Comparison of ENCODE assay signal across 1 cellular context in the genomic region with DNA sequence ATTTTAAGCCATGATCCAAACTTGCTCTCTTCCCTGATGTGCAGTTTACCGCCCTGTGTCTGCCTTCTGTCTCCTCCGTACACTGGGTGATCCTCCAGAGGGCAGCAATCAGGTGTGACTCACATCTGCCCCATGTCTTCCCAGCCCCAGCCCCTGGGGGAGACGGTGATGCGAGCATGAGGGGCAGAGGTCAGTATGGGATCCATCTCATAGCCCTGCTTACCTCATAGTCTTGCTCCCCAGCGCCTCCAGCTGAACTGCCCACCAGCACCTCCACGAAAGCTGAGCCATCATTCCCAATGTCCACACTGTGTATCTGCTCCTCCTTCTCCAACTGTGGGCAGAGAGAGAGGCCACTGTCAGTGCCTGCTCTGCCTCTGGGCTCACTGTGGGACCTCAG.
TF ChIP-seq lines count a peak whose summit lies in the region.

No MANE protein-coding gene starts in this region.

TF ChIP-seq in K562, 482 proteins besides CTCF, POLR2A, EP300 and RAD21:
- TF ChIP-seq PHF8 (IDR thresholded peaks at IDR 0.05; ENCODE audit: borderline replicate concordance, low read length), result no peak
- TF ChIP-seq ARID3B (CRISPR knock-in tag; IDR thresholded peaks at IDR 0.05; ENCODE audit: borderline replicate concordance), result no peak
- peak; percentile 19; the same call in 1 of the 2 replicates for TF ChIP-seq MAX (CRISPR knock-in tag; IDR thresholded peaks at IDR 0.05)
- no peak for TF ChIP-seq POU5F1 (IDR thresholded peaks at IDR 0.05; ENCODE audit: borderline replicate concordance, low read depth, low read length, partially characterized antibody)
- TF ChIP-seq, protein P1, sequence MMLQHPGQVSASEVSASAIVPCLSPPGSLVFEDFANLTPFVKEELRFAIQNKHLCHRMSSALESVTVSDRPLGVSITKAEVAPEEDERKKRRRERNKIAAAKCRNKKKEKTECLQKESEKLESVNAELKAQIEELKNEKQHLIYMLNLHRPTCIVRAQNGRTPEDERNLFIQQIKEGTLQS (IDR thresholded peaks at IDR 0.05), result peak; percentile 24
- TF ChIP-seq, protein P1 (CRISPR knock-in tag; conservative IDR thresholded peaks at IDR 0.05), result no peak
- no peak for TF ChIP-seq ZNF354B (CRISPR knock-in tag; IDR thresholded peaks at IDR 0.05)
- TF ChIP-seq RNF219 (CRISPR knock-in tag; IDR thresholded peaks at IDR 0.05), result no peak
- no peak for TF ChIP-seq ZNF217 (CRISPR knock-in tag; IDR thresholded peaks at IDR 0.05)
- no peak for TF ChIP-seq MXI1 (IDR thresholded peaks at IDR 0.05; ENCODE audit: low read depth, low read length)
- TF ChIP-seq CREM (IDR thresholded peaks at IDR 0.05; ENCODE audit: low read depth), result 0 out of 2 replicates have a peak, but pooled peaks have one; percentile 27
- TF ChIP-seq TCF7L2 (IDR thresholded peaks at IDR 0.05; ENCODE audit: low read depth, low read length), result no peak
- no peak for TF ChIP-seq ZNF239 (CRISPR knock-in tag; IDR thresholded peaks at IDR 0.05)
- TF ChIP-seq HMG20A (CRISPR knock-in tag; conservative IDR thresholded peaks at IDR 0.05), result no peak
- peak; percentile 55 for TF ChIP-seq FOSL1 (tag; conservative IDR thresholded peaks at IDR 0.05)
- TF ChIP-seq ATF6 (CRISPR knock-in tag; IDR thresholded peaks at IDR 0.05), result no peak
- TF ChIP-seq, protein P2, sequence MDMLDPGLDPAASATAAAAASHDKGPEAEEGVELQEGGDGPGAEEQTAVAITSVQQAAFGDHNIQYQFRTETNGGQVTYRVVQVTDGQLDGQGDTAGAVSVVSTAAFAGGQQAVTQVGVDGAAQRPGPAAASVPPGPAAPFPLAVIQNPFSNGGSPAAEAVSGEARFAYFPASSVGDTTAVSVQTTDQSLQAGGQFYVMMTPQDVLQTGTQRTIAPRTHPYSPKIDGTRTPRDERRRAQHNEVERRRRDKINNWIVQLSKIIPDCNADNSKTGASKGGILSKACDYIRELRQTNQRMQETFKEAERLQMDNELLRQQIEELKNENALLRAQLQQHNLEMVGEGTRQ (CRISPR knock-in tag; IDR thresholded peaks at IDR 0.05), result no peak
- no peak for TF ChIP-seq ARHGAP35 (IDR thresholded peaks at IDR 0.05; ENCODE audit: partially characterized antibody)
- no peak for TF ChIP-seq RBBP5 (IDR thresholded peaks at IDR 0.05; ENCODE audit: borderline replicate concordance, insufficient read depth, low read length, poor library complexity, severe bottlenecking)
- TF ChIP-seq RBM22 (IDR thresholded peaks at IDR 0.05; ENCODE audit: low read depth, low read length, poor library complexity, severe bottlenecking), result no peak
- no peak for TF ChIP-seq CBX5 (IDR thresholded peaks at IDR 0.05; ENCODE audit: borderline replicate concordance, low read depth)
- peak; percentile 88 for TF ChIP-seq CTCFL (IDR thresholded peaks at IDR 0.05; ENCODE audit: borderline replicate concordance, insufficient read depth, low read depth, low read length, poor library complexity, severe bottlenecking)
- no peak for TF ChIP-seq DACH1 (IDR thresholded peaks at IDR 0.05; ENCODE audit: partially characterized antibody)
- TF ChIP-seq ZNF707 (CRISPR knock-in tag; conservative IDR thresholded peaks at IDR 0.05), result no peak
- no peak for TF ChIP-seq TARDBP (IDR thresholded peaks at IDR 0.05)
- peak; percentile 57 for TF ChIP-seq NR2C1 (IDR thresholded peaks at IDR 0.05)
- no peak for TF ChIP-seq NR2C1 (tag; IDR thresholded peaks at IDR 0.05)
- TF ChIP-seq ZNF165 (CRISPR knock-in tag; IDR thresholded peaks at IDR 0.05; ENCODE audit: borderline replicate concordance), result no peak
- TF ChIP-seq JUND (IDR thresholded peaks at IDR 0.05; ENCODE audit: borderline replicate concordance, low read depth, low read length), result peak; percentile 51; the same call in 1 of the 2 replicates
- no peak; the same call in 2 of the 3 replicates for TF ChIP-seq JUND (tag; IDR thresholded peaks at IDR 0.05; ENCODE audit: borderline replicate concordance, low read depth, low read length)
- TF ChIP-seq, protein P3, sequence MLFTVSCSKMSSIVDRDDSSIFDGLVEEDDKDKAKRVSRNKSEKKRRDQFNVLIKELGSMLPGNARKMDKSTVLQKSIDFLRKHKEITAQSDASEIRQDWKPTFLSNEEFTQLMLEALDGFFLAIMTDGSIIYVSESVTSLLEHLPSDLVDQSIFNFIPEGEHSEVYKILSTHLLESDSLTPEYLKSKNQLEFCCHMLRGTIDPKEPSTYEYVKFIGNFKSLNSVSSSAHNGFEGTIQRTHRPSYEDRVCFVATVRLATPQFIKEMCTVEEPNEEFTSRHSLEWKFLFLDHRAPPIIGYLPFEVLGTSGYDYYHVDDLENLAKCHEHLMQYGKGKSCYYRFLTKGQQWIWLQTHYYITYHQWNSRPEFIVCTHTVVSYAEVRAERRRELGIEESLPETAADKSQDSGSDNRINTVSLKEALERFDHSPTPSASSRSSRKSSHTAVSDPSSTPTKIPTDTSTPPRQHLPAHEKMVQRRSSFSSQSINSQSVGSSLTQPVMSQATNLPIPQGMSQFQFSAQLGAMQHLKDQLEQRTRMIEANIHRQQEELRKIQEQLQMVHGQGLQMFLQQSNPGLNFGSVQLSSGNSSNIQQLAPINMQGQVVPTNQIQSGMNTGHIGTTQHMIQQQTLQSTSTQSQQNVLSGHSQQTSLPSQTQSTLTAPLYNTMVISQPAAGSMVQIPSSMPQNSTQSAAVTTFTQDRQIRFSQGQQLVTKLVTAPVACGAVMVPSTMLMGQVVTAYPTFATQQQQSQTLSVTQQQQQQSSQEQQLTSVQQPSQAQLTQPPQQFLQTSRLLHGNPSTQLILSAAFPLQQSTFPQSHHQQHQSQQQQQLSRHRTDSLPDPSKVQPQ (CRISPR knock-in tag; IDR thresholded peaks at IDR 0.05; ENCODE audit: borderline replicate concordance), result no peak
- TF ChIP-seq MTF1 (CRISPR knock-in tag; IDR thresholded peaks at IDR 0.05; ENCODE audit: borderline replicate concordance), result no peak
- TF ChIP-seq, protein P4, sequence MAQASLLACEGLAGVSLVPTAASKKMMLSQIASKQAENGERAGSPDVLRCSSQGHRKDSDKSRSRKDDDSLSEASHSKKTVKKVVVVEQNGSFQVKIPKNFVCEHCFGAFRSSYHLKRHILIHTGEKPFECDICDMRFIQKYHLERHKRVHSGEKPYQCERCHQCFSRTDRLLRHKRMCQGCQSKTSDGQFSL (CRISPR knock-in tag; IDR thresholded peaks at IDR 0.05), result no peak
- TF ChIP-seq, protein P4 (tag; IDR thresholded peaks at IDR 0.05), result no peak
- TF ChIP-seq, protein P5, sequence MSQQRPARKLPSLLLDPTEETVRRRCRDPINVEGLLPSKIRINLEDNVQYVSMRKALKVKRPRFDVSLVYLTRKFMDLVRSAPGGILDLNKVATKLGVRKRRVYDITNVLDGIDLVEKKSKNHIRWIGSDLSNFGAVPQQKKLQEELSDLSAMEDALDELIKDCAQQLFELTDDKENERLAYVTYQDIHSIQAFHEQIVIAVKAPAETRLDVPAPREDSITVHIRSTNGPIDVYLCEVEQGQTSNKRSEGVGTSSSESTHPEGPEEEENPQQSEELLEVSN (IDR thresholded peaks at IDR 0.05; ENCODE audit: borderline replicate concordance in 1 of 2, extremely low read depth in 1 of 2, insufficient read depth in 1 of 2, insufficient read length in 1 of 2, low read depth in 1 of 2, low read length in 1 of 2, poor library complexity in 1 of 2, severe bottlenecking in 1 of 2), result no peak
- TF ChIP-seq XRCC3 (IDR thresholded peaks at IDR 0.05), result no peak
TF ChIP-seq in K562: peak in this region for 7.
